ENCODE assay signal across 14 cellular contexts in genomic region chr11:5364214-5364613, GRCh38. TPM values are rescaled to one million over a fixed set of nuclear protein-coding genes. Genes with fewer than 3 reads are reported as not detected.
DNase-seq lines count a peak whose midpoint lies in the region; TF ChIP-seq lines count a peak whose summit lies in the region.
"Had no signal": no experiment of that assay in that cellular context is flagged by ENCODE, and none has a peak within 500 bp of the region (broad histone marks: within the 10 kb centered on the region; RNA-seq: fewer than 3 reads in every experiment).

No MANE protein-coding gene starts in this region.

- H3K79me2 ChIP-seq in neural progenitor cell (ENCODE audit: low read depth), result no peaks in the 10 kb centered on the region

- no peak for TF ChIP-seq POLR2A in spleen (IDR thresholded peaks at IDR 0.05)

- no peak overlapping the region for H2AFZ ChIP-seq in neural progenitor cell (replicated peaks)

- CTCF ChIA-PET in CD8-positive, alpha-beta memory T cell (lab: Charles Lee), result no interaction called here

- peaks cover 0 to 5% (median 0%) of the 10 kb centered on the region in 11 experiments; a peak in 3 of 22 replicates for H3K9me3 ChIP-seq in BLaER1 treated with 17β-estradiol and CSF1 and Interleukin-3, amounts not matched to agents 10 nM and 100 nM (replicated peaks in 1 of 11)
- H3K9me3 ChIP-seq in spleen (peaks cover 0 to 3% (median 0%) of the 10 kb centered on the region in 8 donors), neural progenitor cell (ENCODE audit: low read depth) (no peaks in the 10 kb centered on the region)
- H3K9me3 ChIP-seq in CD8-positive, alpha-beta memory T cell (ENCODE audit: low read length), result no peaks in the 10 kb centered on the region
- H3K9me3 ChIP-seq: ascending aorta had no signal

- H3K27ac ChIP-seq in BLaER1 treated with 17β-estradiol and CSF1 and Interleukin-3, amounts not matched to agents 10 nM and 100 nM, result no peak overlapping the region
- no peak overlapping the region for H3K27ac ChIP-seq in spleen
- H3K27ac ChIP-seq in CD8-positive, alpha-beta memory T cell (ENCODE audit: low read depth, low read length), result no peak overlapping the region
- no peak overlapping the region for H3K27ac ChIP-seq in neural progenitor cell
- H3K27ac ChIP-seq: ascending aorta, VCaP had no signal

- H3K9me3 Mint-ChIP-seq in CD8-positive, alpha-beta memory T cell, result peaks cover 0 to 3% (median 0%) of the 10 kb centered on the region in 5 donors
- no peaks in the 10 kb centered on the region for H3K9me3 Mint-ChIP-seq in neural progenitor cell

- no peaks in the 10 kb centered on the region for H3K36me3 Mint-ChIP-seq in CD8-positive, alpha-beta memory T cell
- no peaks in the 10 kb centered on the region for H3K36me3 Mint-ChIP-seq in neural progenitor cell

- H3K27me3 Mint-ChIP-seq in CD8-positive, alpha-beta memory T cell, result peaks cover 0 to 2% of the 10 kb centered on the region in 2 donors
- peaks cover 2% of the 10 kb centered on the region for H3K27me3 Mint-ChIP-seq in neural progenitor cell (ENCODE audit: insufficient read depth, low read depth)

- H4K20me1 ChIP-seq in BLaER1 treated with 17β-estradiol and CSF1 and Interleukin-3, amounts not matched to agents 10 nM and 100 nM, result no peaks in the 10 kb centered on the region
- no peaks in the 10 kb centered on the region for H4K20me1 ChIP-seq in neural progenitor cell (ENCODE audit: low read depth)

- 46 to 75% (median 59%) methylated on average over 1 to 2 of the region's 2 CpGs for WGBS in spleen, 5 donors

- peaks cover 4 to 29% (median 13%) of the 10 kb centered on the region in 10 experiments; a peak in 16 of 20 replicates for H3K4me1 ChIP-seq in BLaER1 treated with 17β-estradiol and CSF1 and Interleukin-3, amounts not matched to agents 10 nM and 100 nM
- H3K4me1 ChIP-seq in spleen (no peaks in the 10 kb centered on the region), neural progenitor cell (no peaks in the 10 kb centered on the region)
- H3K4me1 ChIP-seq in CD8-positive, alpha-beta memory T cell (ENCODE audit: insufficient read depth, low read length), result no peaks in the 10 kb centered on the region

- TF ChIP-seq CTCF in spleen (IDR thresholded peaks at IDR 0.05 in 8 of 11, conservative IDR thresholded peaks at IDR 0.05 in 3 of 11) (no peak), neural progenitor cell (IDR thresholded peaks at IDR 0.05) (no peak)

- POLR2A ChIA-PET in CD8-positive, alpha-beta memory T cell (lab: Charles Lee), result no interaction called here

- no peak overlapping the region for H3K4me3 Mint-ChIP-seq in CD8-positive, alpha-beta memory T cell
- no peak overlapping the region for H3K4me3 Mint-ChIP-seq in neural progenitor cell

- no peak overlapping the region for H3K9ac ChIP-seq in BLaER1 treated with 17β-estradiol and CSF1 and Interleukin-3, amounts not matched to agents 10 nM and 100 nM
- H3K9ac ChIP-seq in neural progenitor cell, result no peak overlapping the region

- no peak overlapping the region for H3K4me3 ChIP-seq in BLaER1 treated with 17β-estradiol and CSF1 and Interleukin-3, amounts not matched to agents 10 nM and 100 nM
- H3K4me3 ChIP-seq in spleen (no peak overlapping the region), neural progenitor cell (no peak overlapping the region)
- H3K4me3 ChIP-seq in CD8-positive, alpha-beta memory T cell (ENCODE audit: low read length), result no peak overlapping the region
- H3K4me3 ChIP-seq: ascending aorta had no signal

- H3K27ac Mint-ChIP-seq in CD8-positive, alpha-beta memory T cell, result peak overlapping the region in 1 of 8 donors; percentile 26
- H3K27ac Mint-ChIP-seq in neural progenitor cell, result no peak overlapping the region

- no peaks in the 10 kb centered on the region for H3F3A ChIP-seq in neural progenitor cell (ENCODE audit: low read depth)

- DNase-seq in SW 1271 (lab: John Stamatoyannopoulos, UW) (peak; percentile 68 to 83), iris pigment epithelial cell (ENCODE audit: low read depth) (peak; percentile 96), spleen (no peak), neural progenitor cell (ENCODE audit: low spot score) (no peak)
- no peak for DNase-seq in CD8-positive, alpha-beta memory T cell
- DNase-seq: activated T-cell treated with anti-CD3 and anti-CD28 coated beads for 4 hours, NCI-H1105 treated with DMSO at 0.1 percent for 48 hours, NCI-H526, right cardiac atrium had no signal

- no peaks in the 10 kb centered on the region for H3K4me1 Mint-ChIP-seq in CD8-positive, alpha-beta memory T cell
- H3K4me1 Mint-ChIP-seq in neural progenitor cell, result no peaks in the 10 kb centered on the region

- H3K27me3 ChIP-seq in BLaER1 treated with 17β-estradiol and CSF1 and Interleukin-3, amounts not matched to agents 10 nM and 100 nM, result no peaks in the 10 kb centered on the region
- H3K27me3 ChIP-seq in spleen (replicated peaks in 1 of 7) (no peaks in the 10 kb centered on the region), neural progenitor cell (no peaks in the 10 kb centered on the region)
- no peaks in the 10 kb centered on the region for H3K27me3 ChIP-seq in CD8-positive, alpha-beta memory T cell (ENCODE audit: insufficient read depth, low read length, poor library complexity, severe bottlenecking)
- H3K27me3 ChIP-seq: ascending aorta had no signal

- H3K36me3 ChIP-seq in BLaER1 treated with 17β-estradiol and CSF1 and Interleukin-3, amounts not matched to agents 10 nM and 100 nM, result no peaks in the 10 kb centered on the region
- no peaks in the 10 kb centered on the region for H3K36me3 ChIP-seq in spleen
- H3K36me3 ChIP-seq in CD8-positive, alpha-beta memory T cell (ENCODE audit: insufficient read depth, low read length), result no peaks in the 10 kb centered on the region
- no peaks in the 10 kb centered on the region for H3K36me3 ChIP-seq in neural progenitor cell
- H3K36me3 ChIP-seq: ascending aorta had no signal

- intact Hi-C loops in spleen (cut with DNase I; ENCODE audit: low total_unique reads), result no loop called here

- peak overlapping the region in 8 of 11 experiments; percentile 12 to 55 (median 34); a peak in 12 of 22 replicates for H3K4me2 ChIP-seq in BLaER1 treated with 17β-estradiol and CSF1 and Interleukin-3, amounts not matched to agents 10 nM and 100 nM
- H3K4me2 ChIP-seq in neural progenitor cell, result no peak overlapping the region

RNA-seq across cellular contexts. Expression of gene OR51B6, which starts 12.9 kb away (rescaled TPM):
- total RNA-seq in spleen, result not detected
- not detected for polyA plus RNA-seq in spleen
- not detected for total RNA-seq in CD8-positive, alpha-beta memory T cell
- polyA plus RNA-seq in CD8-positive, alpha-beta memory T cell, result not detected
- total RNA-seq in neural progenitor cell (ENCODE audit: low replicate concordance), result not detected in 2 replicates
- total RNA-seq: ascending aorta, mononuclear cell, right cardiac atrium had no signal
- polyA plus RNA-seq: right cardiac atrium, thymus had no signal

RNA-seq across cellular contexts. Expression of gene OR51M1, which starts 19.4 kb away (rescaled TPM):
- total RNA-seq in spleen (not detected), neural progenitor cell (ENCODE audit: low replicate concordance) (not detected in 2 replicates)
- not detected for polyA plus RNA-seq in spleen
- not detected for total RNA-seq in CD8-positive, alpha-beta memory T cell
- polyA plus RNA-seq in CD8-positive, alpha-beta memory T cell, result not detected
- total RNA-seq: ascending aorta, right cardiac atrium had no signal
- polyA plus RNA-seq: right cardiac atrium had no signal

RNA-seq across cellular contexts. Expression of gene OR51B5, which starts 20.9 kb away (rescaled TPM):
- total RNA-seq in spleen (1 to 10 TPM in 3 of 7 donors, under 1 TPM in 4; 0.44 to 3.0 (median 0.89) TPM), neural progenitor cell (ENCODE audit: low replicate concordance) (0.22 TPM in 1 of 2 replicates, not detected in the other)
- polyA plus RNA-seq in spleen, result not detected
- not detected for total RNA-seq in CD8-positive, alpha-beta memory T cell
- polyA plus RNA-seq in CD8-positive, alpha-beta memory T cell, result not detected
- total RNA-seq: ascending aorta had no signal

RNA-seq across cellular contexts. Expression of gene OR51B2, which starts 40.1 kb away (rescaled TPM):
- total RNA-seq in spleen (not detected), neural progenitor cell (ENCODE audit: low replicate concordance) (0.40 TPM in 1 of 2 replicates, not detected in the other)
- polyA plus RNA-seq in spleen, result not detected
- total RNA-seq in CD8-positive, alpha-beta memory T cell, result not detected
- not detected for polyA plus RNA-seq in CD8-positive, alpha-beta memory T cell
- total RNA-seq: ascending aorta, mononuclear cell, right cardiac atrium had no signal
- polyA plus RNA-seq: right cardiac atrium had no signal

RNA-seq across cellular contexts. Expression of gene OR51Q1, which starts 57.7 kb away (rescaled TPM):
- total RNA-seq in spleen (not detected), neural progenitor cell (ENCODE audit: low replicate concordance) (not detected in 2 replicates)
- polyA plus RNA-seq in spleen, result not detected
- total RNA-seq in CD8-positive, alpha-beta memory T cell, result not detected
- polyA plus RNA-seq in CD8-positive, alpha-beta memory T cell, result not detected
- total RNA-seq: ascending aorta, mononuclear cell, right cardiac atrium had no signal
- polyA plus RNA-seq: right cardiac atrium, thymus had no signal

Comparison
In these comparisons a context has a peak if more than half of its experiments do, and no peak if none do; other contexts are left out.
1. DNase-seq: peak in SW 1271 (2 of 2) and iris pigment epithelial cell (single experiment); none in spleen (single experiment), CD8-positive, alpha-beta memory T cell (0 of 5) and neural progenitor cell (single experiment).